Comparison of ENCODE assay signal across 8 cellular contexts in genomic region chr19:42693760-42694350, GRCh38. TPM values are rescaled to one million over a fixed set of nuclear protein-coding genes. Genes with fewer than 3 reads are reported as not detected.
DNase-seq lines count a peak whose midpoint lies in the region; ATAC-seq, FAIRE-seq and TF ChIP-seq lines count a peak whose summit lies in the region.

No MANE protein-coding gene starts in this region.

- H3K4me3 ChIP-seq in BE2C (ENCODE audit: low read depth, low read length) (no peak overlapping the region), fibroblast of villous mesenchyme (ENCODE audit: low read depth, low read length) (no peak overlapping the region)
- H3K4me3 ChIP-seq in naive thymus-derived CD4-positive, alpha-beta T cell (ENCODE audit: low read length) = no peak overlapping the region

- no peaks in the 10 kb centered on the region for H3K4me1 ChIP-seq in BE2C
- no peaks in the 10 kb centered on the region for H3K4me1 ChIP-seq in naive thymus-derived CD4-positive, alpha-beta T cell (ENCODE audit: control insufficient read depth in 2 of 2, insufficient read depth in 2 of 2, low read length in 2 of 2)

- intact Hi-C loops in naive thymus-derived CD4-positive, alpha-beta T cell (cut with micrococcal nuclease) = no loop called here
- intact Hi-C loops in left colon (cut with DNase I, micrococcal nuclease) = no loop called here

- H3K9me3 Mint-ChIP-seq in naive thymus-derived CD4-positive, alpha-beta T cell = peaks cover 0 to 35% (median 7%) of the 10 kb centered on the region in 11 donors

- H3K27ac ChIP-seq in naive thymus-derived CD4-positive, alpha-beta T cell (ENCODE audit: low read depth, low read length) = no peak overlapping the region

- H3K27me3 ChIP-seq in BE2C = peaks cover 24% of the 10 kb centered on the region
- peaks cover 0 to 3% of the 10 kb centered on the region in 2 donors for H3K27me3 ChIP-seq in naive thymus-derived CD4-positive, alpha-beta T cell (ENCODE audit: control insufficient read depth in 2 of 2, insufficient read depth in 2 of 2, low read length in 2 of 2)

- H3K36me3 Mint-ChIP-seq in naive thymus-derived CD4-positive, alpha-beta T cell = peaks cover 0 to 9% (median 0%) of the 10 kb centered on the region in 5 donors

- H3K27ac Mint-ChIP-seq in naive thymus-derived CD4-positive, alpha-beta T cell = no peak overlapping the region

- TF ChIP-seq CTCF in BE2C (IDR thresholded peaks at IDR 0.05; ENCODE audit: low read depth, low read length) = peak; percentile 61
- peak; percentile 77 for TF ChIP-seq CTCF in fibroblast of villous mesenchyme (IDR thresholded peaks at IDR 0.05; ENCODE audit: insufficient read depth, low read depth, low read length)

- FAIRE-seq in H54 (lab: Jason Lieb, UNC) = peak; percentile 85

- H3K27me3 Mint-ChIP-seq in naive thymus-derived CD4-positive, alpha-beta T cell = peaks cover 27 to 57% (median 53%) of the 10 kb centered on the region in 5 donors

- no peak overlapping the region for H3K4me3 Mint-ChIP-seq in naive thymus-derived CD4-positive, alpha-beta T cell

- H3K36me3 ChIP-seq in BE2C = no peaks in the 10 kb centered on the region
- H3K36me3 ChIP-seq in naive thymus-derived CD4-positive, alpha-beta T cell (ENCODE audit: control insufficient read depth in 2 of 3, insufficient read depth in 3 of 3, low read length in 3 of 3) = no peaks in the 10 kb centered on the region

- POLR2A ChIA-PET in naive thymus-derived CD4-positive, alpha-beta T cell (lab: Charles Lee) = no interaction called here

- peak; percentile 38 for DNase-seq in BE2C
- peak; percentile 68 for DNase-seq in H54 (ENCODE audit: insufficient read length, low spot score)
- peak; percentile 62 for DNase-seq in RKO (ENCODE audit: low spot score)
- peak; percentile 47 for DNase-seq in fibroblast of villous mesenchyme (ENCODE audit: low read depth)
- DNase-seq in activated gamma-delta T cell (lab: John Stamatoyannopoulos, UW) = no peak
- no peak for DNase-seq in naive thymus-derived CD4-positive, alpha-beta T cell
- DNase-seq in left colon = no peak

- CTCF ChIA-PET in naive thymus-derived CD4-positive, alpha-beta T cell (lab: Charles Lee) = interaction anchor here (0.8 kb wide), 1 partner anchor 9 kb away, joined by 6 read pairs; no protein-coding TSS in a partner anchor

- no peaks in the 10 kb centered on the region for H3K9me3 ChIP-seq in BE2C
- no peaks in the 10 kb centered on the region for H3K9me3 ChIP-seq in naive thymus-derived CD4-positive, alpha-beta T cell (ENCODE audit: control insufficient read depth in 2 of 3, low read length in 3 of 3)

- no peak for ATAC-seq in naive thymus-derived CD4-positive, alpha-beta T cell
- ATAC-seq in HG02571 (IDR thresholded peaks at IDR 0.05; ENCODE audit: unreplicated experiment) (no peak), left colon (no peak)

- no peak for TF ChIP-seq POLR2A in H54 (IDR thresholded peaks at IDR 0.05; ENCODE audit: low read depth, low read length)

- H3K4me1 Mint-ChIP-seq in naive thymus-derived CD4-positive, alpha-beta T cell = no peaks in the 10 kb centered on the region

RNA-seq across cellular contexts. Expression of gene PSG3, which starts 46.4 kb away (rescaled TPM):
- not detected for polyA plus RNA-seq in BE2C (2012; ENCODE audit: insufficient read depth, insufficient read length, low read depth)
- total RNA-seq in fibroblast of villous mesenchyme = under 0.01 TPM in 2 replicates
- under 1 TPM in 2 of 5 experiments, not detected in 3; 0.16 to 0.69 TPM for total RNA-seq in naive thymus-derived CD4-positive, alpha-beta T cell
- not detected for polyA plus RNA-seq in naive thymus-derived CD4-positive, alpha-beta T cell
- total RNA-seq in left colon = not detected

Comparison
In these comparisons a context has a peak if more than half of its experiments do, and no peak if none do; other contexts are left out.
1. DNase-seq: peak in BE2C (single experiment), H54 (single experiment), RKO (single experiment) and fibroblast of villous mesenchyme (single experiment); none in activated gamma-delta T cell (single experiment), naive thymus-derived CD4-positive, alpha-beta T cell (0 of 9) and left colon (0 of 2).